ENCODE assay signal across 8 cellular contexts in genomic region chr10:112389147-112389822, GRCh38. TPM values are rescaled to one million over a fixed set of nuclear protein-coding genes. Genes with fewer than 3 reads are reported as not detected.
DNase-seq lines count a peak whose midpoint lies in the region; ATAC-seq and TF ChIP-seq lines count a peak whose summit lies in the region.

No MANE protein-coding gene starts in this region.

- H3K27ac ChIP-seq in PC-3 (ENCODE audit: low read length) = peak overlapping the region; percentile 68
- H3K27ac ChIP-seq in mesendoderm (ENCODE audit: low read depth, low read length) = peak overlapping the region; percentile 29

- no peaks in the 10 kb centered on the region for H3K9me3 ChIP-seq in PC-3 (ENCODE audit: low read length)

- ATAC-seq in GM18867 (IDR thresholded peaks at IDR 0.05; ENCODE audit: unreplicated experiment) (peak; percentile 71), HG02870 (IDR thresholded peaks at IDR 0.05; ENCODE audit: unreplicated experiment) (peak; percentile 69), PC-3 (peak; percentile 96)

- WGBS in mesendoderm (ENCODE audit: extremely low coverage, insufficient coverage, low lambda C conversion rate) = no CpG with 5 or more reads among the region's 8 CpGs

- H3K27me3 ChIP-seq in PC-3 (ENCODE audit: low read length) = no peaks in the 10 kb centered on the region
- no peaks in the 10 kb centered on the region for H3K27me3 ChIP-seq in mesendoderm (ENCODE audit: insufficient read depth, low read length, poor library complexity)

- H2BK5ac ChIP-seq in mesendoderm (ENCODE audit: low read length) = no peak overlapping the region

- H3K18ac ChIP-seq in mesendoderm (ENCODE audit: low read length) = peak overlapping the region; percentile 69

- peak overlapping the region; percentile 27; the same call in 1 of the 2 replicates for H2AFZ ChIP-seq in PC-3 (ENCODE audit: low read length)

- no peak overlapping the region for H2BK15ac ChIP-seq in mesendoderm (replicated peaks; ENCODE audit: low read depth)

- no peak overlapping the region for H2BK120ac ChIP-seq in mesendoderm (ENCODE audit: low read depth, low read length)

- no peak overlapping the region for H3K4me3 ChIP-seq in PC-3 (ENCODE audit: low read length)
- no peak overlapping the region for H3K4me3 ChIP-seq in cardiac fibroblast (replicated peaks in 1 of 2; ENCODE audit: low read depth in 2 of 2, low read length in 2 of 2)
- H3K4me3 ChIP-seq in mesendoderm (ENCODE audit: low read length) = no peak overlapping the region

- TF ChIP-seq CTCF in PC-3 (conservative IDR thresholded peaks at IDR 0.05; ENCODE audit: low read depth, low read length) = no peak
- TF ChIP-seq CTCF in cardiac fibroblast (IDR thresholded peaks at IDR 0.05; ENCODE audit: low read depth, low read length) = no peak

- POLR2A ChIA-PET in PC-3 (lab: Charles Lee; ENCODE audit: unreplicated experiment) = no interaction called here

- H3F3A ChIP-seq in PC-3 (ENCODE audit: low read length, unreplicated experiment) = no peaks in the 10 kb centered on the region

- DNase-seq in PC-3 = peak; percentile 81
- peak; percentile 64 to 85 for DNase-seq in cardiac fibroblast (ENCODE audit: low read depth in 2 of 2)
- DNase-seq in mesendoderm = peak; percentile 94
- no peak for DNase-seq in NCI-H510A treated with DMSO at 0.1 percent for 48 hours (lab: John Stamatoyannopoulos, UW)
- DNase-seq in T1000 (lab: John Stamatoyannopoulos, UW) = no peak
- DNase-seq in COLO668 (lab: John Stamatoyannopoulos, UW; ENCODE audit: unreplicated experiment) = no peak

- H4K20me1 ChIP-seq in PC-3 (ENCODE audit: low read length) = no peaks in the 10 kb centered on the region

- no peak overlapping the region for H4K5ac ChIP-seq in mesendoderm (ENCODE audit: low read length)

- no peak overlapping the region for H3K4ac ChIP-seq in mesendoderm (ENCODE audit: low read depth, low read length)

- H2AK5ac ChIP-seq in mesendoderm (ENCODE audit: low read length) = peak overlapping the region; percentile 27

- peaks cover 23% of the 10 kb centered on the region for H3K4me1 ChIP-seq in PC-3 (ENCODE audit: insufficient read depth, low read length)
- H3K4me1 ChIP-seq in mesendoderm (ENCODE audit: control insufficient read depth, low read depth, low read length) = peaks cover 3% of the 10 kb centered on the region

- intact Hi-C loops in PC-3 (cut with micrococcal nuclease) = no loop called here

- H3K56ac ChIP-seq in mesendoderm (ENCODE audit: low read length) = no peak overlapping the region

- CTCF ChIA-PET in PC-3 (lab: Charles Lee) = no interaction called here

- H3K9me2 ChIP-seq in PC-3 (replicated peaks; ENCODE audit: low read length) = no peaks in the 10 kb centered on the region

- H3K4me2 ChIP-seq in PC-3 (ENCODE audit: low read length) (peak overlapping the region; percentile 20), mesendoderm (ENCODE audit: low read length) (no peak overlapping the region)

- no peak overlapping the region for H3K23ac ChIP-seq in mesendoderm (ENCODE audit: low read length)

- H3K79me1 ChIP-seq in mesendoderm (ENCODE audit: low read length) = no peaks in the 10 kb centered on the region

- BruUV-seq in PC-3 (replicated peaks; lab: Mats Ljungman, UMichigan) = no TSS peak

- H3K79me2 ChIP-seq in PC-3 (ENCODE audit: low read length) (no peaks in the 10 kb centered on the region), mesendoderm (ENCODE audit: control insufficient read depth, insufficient read depth, low read length) (no peaks in the 10 kb centered on the region)

- no peak overlapping the region for H3K9ac ChIP-seq in PC-3 (ENCODE audit: low read length)
- no peak overlapping the region for H3K9ac ChIP-seq in mesendoderm (ENCODE audit: low read length)

- H3K36me3 ChIP-seq in PC-3 (ENCODE audit: low read depth, low read length) = no peaks in the 10 kb centered on the region
- H3K36me3 ChIP-seq in mesendoderm (ENCODE audit: control insufficient read depth, insufficient read depth, low read length) = no peaks in the 10 kb centered on the region

- no peak overlapping the region for H4K8ac ChIP-seq in mesendoderm (ENCODE audit: low read depth, low read length)

RNA-seq across cellular contexts. Expression of gene ACSL5, which starts 15.4 kb away (rescaled TPM):
- total RNA-seq in PC-3 (2014; rRNA removed) = 1.4 TPM in 1 of 2 replicates, not detected in the other
- 0.20 TPM for polyA plus RNA-seq in mesendoderm (2013, experiment 1 of 2)
- 0.13 TPM for polyA plus RNA-seq in mesendoderm (2013, experiment 2 of 2)

RNA-seq across cellular contexts. Expression of gene ZDHHC6, which starts 57.4 kb away (rescaled TPM):
- 12.6 and 17.7 TPM in 2 replicates for total RNA-seq in PC-3 (2014; rRNA removed)
- 21.6 TPM for polyA plus RNA-seq in mesendoderm (2013, experiment 1 of 2)
- polyA plus RNA-seq in mesendoderm (2013, experiment 2 of 2) = 21.7 TPM

RNA-seq across cellular contexts. Expression of gene VTI1A, which starts 57.7 kb away (rescaled TPM):
- 18.1 and 33.1 TPM in 2 replicates for total RNA-seq in PC-3 (2014; rRNA removed)
- polyA plus RNA-seq in mesendoderm (2013, experiment 1 of 2) = 10.7 TPM
- polyA plus RNA-seq in mesendoderm (2013, experiment 2 of 2) = 10.1 TPM

Comparison
In these comparisons a context has a peak if more than half of its experiments do, and no peak if none do; other contexts are left out.
1. DNase-seq: peak in PC-3 (single experiment), cardiac fibroblast (2 of 2) and mesendoderm (single experiment); none in NCI-H510A treated with DMSO at 0.1 percent for 48 hours (single experiment), T1000 (single experiment) and COLO668 (single experiment).
2. Peak in every context shown above with its lines, with median percentiles within 50 percentile points of each other: ATAC-seq.